Comparison of ENCODE assay signal across 1 cellular context in genomic region chr12:29103539-29103974, GRCh38.
TF ChIP-seq lines count a peak whose summit lies in the region.

No MANE protein-coding gene starts in this region.

TF ChIP-seq in GM23338, 12 proteins besides CTCF, POLR2A, EP300 and RAD21 (continued from another document):
- no peak for TF ChIP-seq REST (IDR thresholded peaks at IDR 0.05; ENCODE audit: unreplicated experiment)
- TF ChIP-seq EZH2phosphoT487 (IDR thresholded peaks at IDR 0.05; ENCODE audit: unreplicated experiment), result no peak
- no peak for TF ChIP-seq POLR2AphosphoS5 (IDR thresholded peaks at IDR 0.05; ENCODE audit: low read depth)
- TF ChIP-seq ZNF114 (CRISPR knock-in tag; IDR thresholded peaks at IDR 0.05), result no peak
